ENCODE assay signal across 34 cellular contexts in the genomic region with DNA sequence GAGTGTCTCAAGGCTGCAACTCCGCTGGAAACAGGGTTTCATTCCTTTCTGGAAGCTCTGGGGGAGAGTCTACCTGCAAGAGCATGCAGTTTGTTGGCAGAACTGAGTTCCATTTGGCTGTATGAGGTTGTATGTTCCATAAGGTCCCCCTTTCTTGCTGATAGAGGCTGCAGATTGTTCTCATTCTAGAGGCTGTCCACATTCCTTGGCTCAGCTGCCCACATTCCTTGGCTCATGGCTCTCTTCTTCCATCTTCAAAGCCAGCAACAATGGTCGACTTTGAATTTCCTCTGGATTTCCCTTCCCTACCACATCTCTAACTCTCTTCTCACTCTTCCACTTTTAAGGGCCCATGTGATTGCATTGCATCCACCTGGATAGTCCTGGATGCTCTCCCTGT.
DNase-seq lines count a peak whose midpoint lies in the region; ATAC-seq and TF ChIP-seq lines count a peak whose summit lies in the region.
"Had no signal": no experiment of that assay in that cellular context is flagged by ENCODE, and none has a peak within 500 bp of the region (broad histone marks: within the 10 kb centered on the region; RNA-seq: fewer than 3 reads in every experiment).

No MANE protein-coding gene starts in this region.

- H3K27ac Mint-ChIP-seq in mesothelial cell of epicardium, result no peak overlapping the region
- H3K27ac Mint-ChIP-seq: activated B cell treated with CpG ODN at 0.5 μM for 24 hours; activated naive CD8-positive, alpha-beta T cell; B cell; naive B cell; T-cell had no signal

- no peak for TF ChIP-seq CTCF in brain microvascular endothelial cell (IDR thresholded peaks at IDR 0.05; ENCODE audit: low read depth, low read length, missing control alignments)
- TF ChIP-seq CTCF in mesothelial cell of epicardium (IDR thresholded peaks at IDR 0.05; ENCODE audit: unreplicated experiment), result no peak

- no peaks in the 10 kb centered on the region for H3K27me3 ChIP-seq in brain microvascular endothelial cell (replicated peaks)
- H3K27me3 ChIP-seq: neutrophil, sigmoid colon, SJCRH30, vagina had no signal

- DNase-seq in AG08395 (ENCODE audit: low spot score), result peak; percentile 45
- peak; percentile 40 for DNase-seq in GM03348 (ENCODE audit: low spot score)
- peak; percentile 10 for DNase-seq in brain microvascular endothelial cell
- peak; percentile 26 for DNase-seq in foreskin melanocyte
- no peak for DNase-seq in mesenteric fat pad (ENCODE audit: low spot score)
- DNase-seq in KBM-7, result no peak
- no peak for DNase-seq in mesothelial cell of epicardium (ENCODE audit: low spot score in 2 of 2, unreplicated experiment in 2 of 2)
- DNase-seq: activated B cell treated with CpG ODN at 0.5 μM for 24 hours; activated CD4-positive, alpha-beta T cell treated with anti-CD3 and anti-CD28 coated beads, Interleukin-2, amount 50 U/mL, for 1 hour; activated effector memory CD4-positive, alpha-beta T cell treated with anti-CD3 and anti-CD28 coated beads, Interleukin-2, amount 50 U/mL, for 16 hours; activated T-cell treated with anti-CD3 and anti-CD28 coated beads, Interleukin-2, amount 50 U/mL, for 1 hour; anterior cingulate cortex; central memory CD4-positive, alpha-beta T cell; DMS153; glutamatergic neuron; HCEC 1CT; naive B cell; NCI-H1417; NCI-H2081; NCI-H2227 treated with DMSO at 0.1 percent for 48 hours; NCI-H526; sigmoid colon; SJCRH30; stimulated activated CD4-positive, alpha-beta T cell treated with anti-CD3 and anti-CD28 coated beads, Interleukin-4, amount 100 ng/mL, for 1 hour; stomach; T-cell had no signal

- peaks cover 5% of the 10 kb centered on the region for H3K4me1 Mint-ChIP-seq in mesothelial cell of epicardium
- H3K4me1 Mint-ChIP-seq: activated B cell treated with CpG ODN at 0.5 μM for 24 hours, B cell, naive B cell, T-cell had no signal

- no peak overlapping the region for H3K4me3 Mint-ChIP-seq in mesothelial cell of epicardium
- H3K4me3 Mint-ChIP-seq: activated B cell treated with CpG ODN at 0.5 μM for 24 hours; activated naive CD8-positive, alpha-beta T cell; B cell; naive B cell; T-cell had no signal

- H3K27me3 Mint-ChIP-seq in mesothelial cell of epicardium (ENCODE audit: low read depth), result no peaks in the 10 kb centered on the region

- no peak overlapping the region for H3K27ac ChIP-seq in brain microvascular endothelial cell
- H3K27ac ChIP-seq: A549, HL-60, neutrophil, SJCRH30, stomach, vagina had no signal

- no peaks in the 10 kb centered on the region for H3K36me3 ChIP-seq in brain microvascular endothelial cell (replicated peaks)
- H3K36me3 ChIP-seq: neutrophil, sigmoid colon, SJCRH30, stomach, vagina had no signal

- ATAC-seq in GM18870 (IDR thresholded peaks at IDR 0.05; ENCODE audit: unreplicated experiment), result no peak
- ATAC-seq: A549, Panc1, T-cell had no signal

- H3K4me3 ChIP-seq in brain microvascular endothelial cell (ENCODE audit: low read depth, low read length), result no peak overlapping the region
- H3K4me3 ChIP-seq: A549, sigmoid colon, SJCRH30, stomach, vagina had no signal

- in situ Hi-C loops in brain microvascular endothelial cell (cut with HindIII; ENCODE audit: low pct_ligation_motif_present, low sequenced_read_pairs) (no loop called here), KBM-7 (cut with MboI; ENCODE audit: low pct_unique_long_range_greater_than_20kb, low sequenced_read_pairs) (no loop called here)

- H3K9me3 Mint-ChIP-seq in mesothelial cell of epicardium, result no peaks in the 10 kb centered on the region
- H3K9me3 Mint-ChIP-seq: activated B cell treated with CpG ODN at 0.5 μM for 24 hours, T-cell had no signal

- H3K36me3 Mint-ChIP-seq in mesothelial cell of epicardium, result no peaks in the 10 kb centered on the region
- H3K36me3 Mint-ChIP-seq: activated naive CD8-positive, alpha-beta T cell; naive B cell; T-cell had no signal

Comparison
In these comparisons a context has a peak if more than half of its experiments do, and no peak if none do; other contexts are left out.
1. DNase-seq: peak in AG08395 (single experiment), GM03348 (single experiment), brain microvascular endothelial cell (single experiment) and foreskin melanocyte (single experiment); none in mesenteric fat pad (single experiment), KBM-7 (single experiment) and mesothelial cell of epicardium (0 of 2).